ENCODE assay signal across 10 cellular contexts in genomic region chr6:145809211-145809610, GRCh38. TPM values are rescaled to one million over a fixed set of nuclear protein-coding genes. Genes with fewer than 3 reads are reported as not detected.
A peak's percentile ranks its signal among the peaks of the same experiment; 100 is the strongest.
DNase-seq lines count a peak whose midpoint lies in the region; ATAC-seq and TF ChIP-seq lines count a peak whose summit lies in the region.
"Had no signal": no experiment of that assay in that cellular context is flagged by ENCODE, and none has a peak within 500 bp of the region (broad histone marks: within the 10 kb centered on the region; RNA-seq: fewer than 3 reads in every experiment).

No MANE protein-coding gene starts in this region.

- peaks cover 12% of the 10 kb centered on the region for H3K36me3 Mint-ChIP-seq in chondrocyte (ENCODE audit: low read depth)

- peaks cover 0 to 7% (median 2%) of the 10 kb centered on the region in 4 donors for H3K36me3 ChIP-seq in right lobe of liver

- H3K9me3 ChIP-seq in right lobe of liver = no peaks in the 10 kb centered on the region

- H3K27me3 ChIP-seq in right lobe of liver = no peaks in the 10 kb centered on the region
- H3K27me3 ChIP-seq: BLaER1 treated with 17β-estradiol and CSF1 and Interleukin-3, amounts not matched to agents 10 nM and 100 nM had no signal

- H3K27ac Mint-ChIP-seq in chondrocyte (ENCODE audit: unreplicated experiment) = peak overlapping the region; percentile 80

- no peak overlapping the region for H3K27ac ChIP-seq in right lobe of liver
- H3K27ac ChIP-seq: BLaER1 treated with 17β-estradiol and CSF1 and Interleukin-3, amounts not matched to agents 10 nM and 100 nM had no signal

- no peak for TF ChIP-seq CTCF in GM10266 (IDR thresholded peaks at IDR 0.05; ENCODE audit: control insufficient read depth, insufficient read depth, low read depth, missing control alignments)
- no peak for TF ChIP-seq CTCF in chondrocyte (IDR thresholded peaks at IDR 0.05)
- TF ChIP-seq CTCF in right lobe of liver (IDR thresholded peaks at IDR 0.05) = no peak

- H3K9me3 Mint-ChIP-seq in chondrocyte (ENCODE audit: low read depth) = no peaks in the 10 kb centered on the region

- H3K4me1 Mint-ChIP-seq in chondrocyte (ENCODE audit: low read depth) = peaks cover 43% of the 10 kb centered on the region

- no peak for TF ChIP-seq POLR2A in right lobe of liver (IDR thresholded peaks at IDR 0.05)

- no peak overlapping the region for H3K4me3 Mint-ChIP-seq in chondrocyte (ENCODE audit: unreplicated experiment)

- H3K4me1 ChIP-seq in right lobe of liver = peaks cover 0 to 13% (median 0%) of the 10 kb centered on the region in 4 donors

- peak; percentile 84 for ATAC-seq in GM19468 (IDR thresholded peaks at IDR 0.05; ENCODE audit: extremely low read depth, unreplicated experiment)
- ATAC-seq in HG03064 (IDR thresholded peaks at IDR 0.05; ENCODE audit: low read depth, unreplicated experiment) = peak; percentile 79
- no peak for ATAC-seq in Right ventricle myocardium inferior
- no peak for ATAC-seq in right lobe of liver

- no peaks in the 10 kb centered on the region for H3K27me3 Mint-ChIP-seq in chondrocyte (ENCODE audit: low read depth)

- intact Hi-C loops in Right ventricle myocardium inferior (cut with DNase I) = no loop called here
- intact Hi-C loops in right lobe of liver (cut with DNase I) = no loop called here

- DNase-seq in GM10266 (ENCODE audit: extremely low spot score) (peak; percentile 56), chondrocyte (ENCODE audit: low spot score) (no peak), EL (no peak), SHP77 treated with DMSO at 0.1 percent for 48 hours (lab: John Stamatoyannopoulos, UW) (no peak), Right ventricle myocardium inferior (ENCODE audit: missing footprints) (no peak), right lobe of liver (no peak)
- DNase-seq: activated naive CD4-positive, alpha-beta T cell had no signal

- H3K4me3 ChIP-seq in right lobe of liver = no peak overlapping the region
- H3K4me3 ChIP-seq: BLaER1 treated with 17β-estradiol and CSF1 and Interleukin-3, amounts not matched to agents 10 nM and 100 nM had no signal

RNA-seq across cellular contexts. Expression of gene FBXO30, which starts 5.4 kb away (rescaled TPM):
- total RNA-seq in chondrocyte (10.4 to 11.8 TPM (median 11.0 TPM) in 3 replicates), Right ventricle myocardium inferior (13.1 TPM), right lobe of liver (1 to 10 TPM; 2.2 to 3.2 (median 3.0) TPM)

Comparison
In these comparisons a context has a peak if more than half of its experiments do, and no peak if none do; other contexts are left out.
1. ATAC-seq: peak in GM19468 (single experiment) and HG03064 (single experiment); none in Right ventricle myocardium inferior (single experiment) and right lobe of liver (0 of 4).